In genomic region chr10:62691331-62691730, GRCh38 we compare ENCODE assay signal across 15 cellular contexts.
DNase-seq lines count a peak whose midpoint lies in the region; ATAC-seq and TF ChIP-seq lines count a peak whose summit lies in the region.
"Had no signal": no experiment of that assay in that cellular context is flagged by ENCODE, and none has a peak within 500 bp of the region (broad histone marks: within the 10 kb centered on the region; RNA-seq: fewer than 3 reads in every experiment).

No MANE protein-coding gene starts in this region.

- no peaks in the 10 kb centered on the region for H3K36me3 ChIP-seq in testis (ENCODE audit: low read depth, missing control alignments)
- no peaks in the 10 kb centered on the region for H3K36me3 ChIP-seq in lower lobe of right lung

- peak overlapping the region; percentile 22 for H3K27ac Mint-ChIP-seq in activated CD4-positive, alpha-beta T cell treated with anti-CD3 and anti-CD28 coated beads, Interleukin-2, amount 10 ng/mL, durations not matched to agents 24 days and 14 days
- peak overlapping the region; percentile 14 for H3K27ac Mint-ChIP-seq in activated T-helper 2 cell treated with anti-CD3 and anti-CD28 coated beads, Interferon-gamma antibody, Interleukin-2, Interleukin-4, amounts not matched to agents 10 μg/mL and 5 μg/mL and 100 μg/mL, durations not matched to agents 14 hours and 24 hours and 36 hours
- peak overlapping the region; percentile 88 to 94 for H3K27ac Mint-ChIP-seq in natural killer cell treated with Interleukin-12 subunit alpha and Interleukin-12 subunit beta and Interleukin-15 and Interleukin-18, amount 100 ng/mL, for 72 hours

- no peak for TF ChIP-seq POLR2A in testis (IDR thresholded peaks at IDR 0.05)

- H3K36me3 Mint-ChIP-seq in activated CD4-positive, alpha-beta T cell treated with anti-CD3 and anti-CD28 coated beads, Interleukin-2, amount 10 ng/mL, durations not matched to agents 24 days and 14 days (ENCODE audit: low read depth) = peaks cover 7% of the 10 kb centered on the region
- H3K36me3 Mint-ChIP-seq in activated T-helper 2 cell treated with anti-CD3 and anti-CD28 coated beads, Interferon-gamma antibody, Interleukin-2, Interleukin-4, amounts not matched to agents 10 μg/mL and 5 μg/mL and 100 μg/mL, durations not matched to agents 14 hours and 24 hours and 36 hours (ENCODE audit: low read depth) = peaks cover 12% of the 10 kb centered on the region
- peaks cover 7% of the 10 kb centered on the region for H3K36me3 Mint-ChIP-seq in natural killer cell treated with Interleukin-12 subunit alpha and Interleukin-12 subunit beta and Interleukin-15 and Interleukin-18, amount 100 ng/mL, for 72 hours
- H3K36me3 Mint-ChIP-seq: brain had no signal

- no peaks in the 10 kb centered on the region for H3K27me3 Mint-ChIP-seq in activated CD4-positive, alpha-beta T cell treated with anti-CD3 and anti-CD28 coated beads, Interleukin-2, amount 10 ng/mL, durations not matched to agents 24 days and 14 days
- peaks cover 3% of the 10 kb centered on the region for H3K27me3 Mint-ChIP-seq in activated T-helper 2 cell treated with anti-CD3 and anti-CD28 coated beads, Interferon-gamma antibody, Interleukin-2, Interleukin-4, amounts not matched to agents 10 μg/mL and 5 μg/mL and 100 μg/mL, durations not matched to agents 14 hours and 24 hours and 36 hours (ENCODE audit: low read depth)
- no peaks in the 10 kb centered on the region for H3K27me3 Mint-ChIP-seq in natural killer cell treated with Interleukin-12 subunit alpha and Interleukin-12 subunit beta and Interleukin-15 and Interleukin-18, amount 100 ng/mL, for 72 hours

- no peak overlapping the region for H3K4me3 ChIP-seq in testis
- H3K4me3 ChIP-seq in lower lobe of right lung = no peak overlapping the region

- H3K4me1 ChIP-seq in testis (no peaks in the 10 kb centered on the region), lower lobe of right lung (peaks cover 10% of the 10 kb centered on the region)

- H3K9me3 ChIP-seq in testis = no peaks in the 10 kb centered on the region
- H3K9me3 ChIP-seq in lower lobe of right lung = no peaks in the 10 kb centered on the region

- TF ChIP-seq CTCF in testis (IDR thresholded peaks at IDR 0.05) = no peak
- TF ChIP-seq CTCF in lower lobe of right lung (IDR thresholded peaks at IDR 0.05) = no peak

- intact Hi-C loops in activated CD4-positive, alpha-beta T cell treated with anti-CD3 and anti-CD28 coated beads, Interleukin-2, amount 10 ng/mL, durations not matched to agents 24 days and 14 days (cut with micrococcal nuclease) = no loop called here
- intact Hi-C loops in activated T-helper 2 cell treated with anti-CD3 and anti-CD28 coated beads, Interferon-gamma antibody, Interleukin-2, Interleukin-4, amounts not matched to agents 10 μg/mL and 5 μg/mL and 100 μg/mL, durations not matched to agents 14 hours and 24 hours and 36 hours (cut with micrococcal nuclease) = no loop called here
- intact Hi-C loops in testis (cut with DNase I; ENCODE audit: low total_unique reads) = no loop called here
- intact Hi-C loops in lower lobe of right lung (cut with DNase I) = no loop called here

- H3K27me3 ChIP-seq in testis (no peaks in the 10 kb centered on the region), lower lobe of right lung (ENCODE audit: low read depth) (no peaks in the 10 kb centered on the region)

- H3K27ac ChIP-seq in testis (no peak overlapping the region), lower lobe of right lung (no peak overlapping the region)

- peak overlapping the region; percentile 49 for H3K4me3 Mint-ChIP-seq in activated CD4-positive, alpha-beta T cell treated with anti-CD3 and anti-CD28 coated beads, Interleukin-2, amount 10 ng/mL, durations not matched to agents 24 days and 14 days
- H3K4me3 Mint-ChIP-seq in activated T-helper 2 cell treated with anti-CD3 and anti-CD28 coated beads, Interferon-gamma antibody, Interleukin-2, Interleukin-4, amounts not matched to agents 10 μg/mL and 5 μg/mL and 100 μg/mL, durations not matched to agents 14 hours and 24 hours and 36 hours (ENCODE audit: low read depth) = no peak overlapping the region
- peak overlapping the region; percentile 70 for H3K4me3 Mint-ChIP-seq in natural killer cell treated with Interleukin-12 subunit alpha and Interleukin-12 subunit beta and Interleukin-15 and Interleukin-18, amount 100 ng/mL, for 72 hours

- DNase-seq in activated CD4-positive, alpha-beta T cell treated with anti-CD3 and anti-CD28 coated beads, Interleukin-2, amount 10 ng/mL, durations not matched to agents 24 days and 14 days = no peak
- DNase-seq in activated CD4-positive, alpha-beta T cell treated with anti-CD3 and anti-CD28 coated beads for 4 hours = no peak
- DNase-seq in activated T-helper 2 cell treated with anti-CD3 and anti-CD28 coated beads, Interferon-gamma antibody, Interleukin-2, Interleukin-4, amounts not matched to agents 10 μg/mL and 5 μg/mL and 100 μg/mL, durations not matched to agents 14 hours and 24 hours and 36 hours (ENCODE audit: low spot score) = no peak
- no peak for DNase-seq in natural killer cell treated with Interleukin-12 subunit alpha and Interleukin-12 subunit beta and Interleukin-15 and Interleukin-18, amount 100 ng/mL, for 72 hours (ENCODE audit: low spot score)
- DNase-seq in testis (no peak), lower lobe of right lung (no peak)
- DNase-seq in stimulated activated CD4-positive, alpha-beta T cell treated with anti-CD3 and anti-CD28 coated beads, Interleukin-15, amount 100 ng/mL, for 24 hours = no peak
- DNase-seq: ACHN; NCI-H1092; NCI-H2227 treated with DMSO at 0.1 percent for 48 hours; stimulated activated CD4-positive, alpha-beta T cell treated with anti-CD3 and anti-CD28 coated beads, Interleukin-4, amount 100 ng/mL, for 4 hours had no signal

- 53 to 64% methylated on average over 4 of the region's 4 CpGs for WGBS in testis, 2 donors

- H3K9me3 Mint-ChIP-seq in activated CD4-positive, alpha-beta T cell treated with anti-CD3 and anti-CD28 coated beads, Interleukin-2, amount 10 ng/mL, durations not matched to agents 24 days and 14 days = peaks cover 14% of the 10 kb centered on the region
- peaks cover 15% of the 10 kb centered on the region for H3K9me3 Mint-ChIP-seq in activated T-helper 2 cell treated with anti-CD3 and anti-CD28 coated beads, Interferon-gamma antibody, Interleukin-2, Interleukin-4, amounts not matched to agents 10 μg/mL and 5 μg/mL and 100 μg/mL, durations not matched to agents 14 hours and 24 hours and 36 hours
- H3K9me3 Mint-ChIP-seq in natural killer cell treated with Interleukin-12 subunit alpha and Interleukin-12 subunit beta and Interleukin-15 and Interleukin-18, amount 100 ng/mL, for 72 hours = peaks cover 9% of the 10 kb centered on the region

- ATAC-seq in GM18511 (IDR thresholded peaks at IDR 0.05; ENCODE audit: unreplicated experiment) = peak; percentile 40
- no peak for ATAC-seq in natural killer cell treated with Interleukin-12 subunit alpha and Interleukin-12 subunit beta and Interleukin-15 and Interleukin-18, amount 100 ng/mL, for 72 hours
- no peak for ATAC-seq in lower lobe of right lung
- ATAC-seq: HepG2, SK-N-SH treated with all-trans-retinoic acid at 6 μM for 48 hours had no signal

- H3K4me1 Mint-ChIP-seq in activated CD4-positive, alpha-beta T cell treated with anti-CD3 and anti-CD28 coated beads, Interleukin-2, amount 10 ng/mL, durations not matched to agents 24 days and 14 days = peaks cover 41% of the 10 kb centered on the region
- H3K4me1 Mint-ChIP-seq in activated T-helper 2 cell treated with anti-CD3 and anti-CD28 coated beads, Interferon-gamma antibody, Interleukin-2, Interleukin-4, amounts not matched to agents 10 μg/mL and 5 μg/mL and 100 μg/mL, durations not matched to agents 14 hours and 24 hours and 36 hours (ENCODE audit: low read depth) = peaks cover 38% of the 10 kb centered on the region
- H3K4me1 Mint-ChIP-seq in natural killer cell treated with Interleukin-12 subunit alpha and Interleukin-12 subunit beta and Interleukin-15 and Interleukin-18, amount 100 ng/mL, for 72 hours (ENCODE audit: low read depth in 2 of 2) = peaks cover 74 to 84% of the 10 kb centered on the region in 2 donors

Comparison
In these comparisons a context has a peak if more than half of its experiments do, and no peak if none do; other contexts are left out.
1. H3K27ac Mint-ChIP-seq: peak in every context shown above with its lines; median percentile 91 in natural killer cell treated with Interleukin-12 subunit alpha and Interleukin-12 subunit beta and Interleukin-15 and Interleukin-18, amount 100 ng/mL, for 72 hours; 22 in activated CD4-positive, alpha-beta T cell treated with anti-CD3 and anti-CD28 coated beads, Interleukin-2, amount 10 ng/mL, durations not matched to agents 24 days and 14 days; 14 in activated T-helper 2 cell treated with anti-CD3 and anti-CD28 coated beads, Interferon-gamma antibody, Interleukin-2, Interleukin-4, amounts not matched to agents 10 μg/mL and 5 μg/mL and 100 μg/mL, durations not matched to agents 14 hours and 24 hours and 36 hours.